ENCODE assay signal across 16 cellular contexts in the genomic region with DNA sequence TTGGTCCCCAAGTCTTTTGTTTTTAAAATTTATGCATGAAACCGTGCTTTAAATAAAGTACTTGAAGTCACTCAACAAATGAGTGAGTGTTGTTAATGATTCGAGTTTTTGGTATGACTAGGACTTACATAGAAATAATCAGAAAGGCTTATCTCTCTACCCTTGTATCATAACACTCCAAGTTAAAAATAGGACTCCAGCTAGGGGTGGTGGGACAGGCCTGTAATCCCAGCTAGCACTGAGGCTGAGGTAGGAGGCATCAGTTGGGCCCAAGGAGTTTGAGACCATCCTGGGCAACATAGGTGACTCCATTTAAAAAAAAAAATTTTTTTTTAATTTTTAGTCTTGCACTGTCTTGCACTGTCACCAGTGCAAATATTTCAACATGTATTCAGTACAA.
"Had no signal": no experiment of that assay in that cellular context is flagged by ENCODE, and none has a peak within 500 bp of the region (broad histone marks: within the 10 kb centered on the region; RNA-seq: fewer than 3 reads in every experiment).

No MANE protein-coding gene starts in this region.

- DNase-seq: dermis blood vessel endothelial cell; dorsolateral prefrontal cortex; effector CD4-positive, alpha-beta T cell; effector memory CD4-positive, alpha-beta T cell; foreskin keratinocyte; heart right ventricle; hippocampal formation; left cardiac atrium; left lung; lower lobe of right lung; mesenchymal stem cell; midbrain; naive thymus-derived CD4-positive, alpha-beta T cell had no signal

- H3K27ac ChIP-seq: coronary artery, dorsolateral prefrontal cortex, esophagus muscularis mucosa, foreskin keratinocyte, gastroesophageal sphincter, heart right ventricle, left lung, lower lobe of right lung had no signal

- H3K4me1 ChIP-seq: foreskin keratinocyte, gastroesophageal sphincter, lower lobe of right lung had no signal

- H3K4me3 ChIP-seq: coronary artery, dorsolateral prefrontal cortex, esophagus muscularis mucosa, gastroesophageal sphincter, heart right ventricle, left lung, lower lobe of right lung had no signal

- ATAC-seq: foreskin keratinocyte; gastroesophageal sphincter; left lung; lower lobe of right lung; naive thymus-derived CD4-positive, alpha-beta T cell had no signal

- H3K9me3 ChIP-seq: esophagus muscularis mucosa, gastroesophageal sphincter, heart right ventricle, left lung, lower lobe of right lung had no signal

- H3K27me3 ChIP-seq: dorsolateral prefrontal cortex, esophagus muscularis mucosa, foreskin keratinocyte, gastroesophageal sphincter, heart right ventricle, left lung had no signal
